ENCODE assay signal across 21 cellular contexts in genomic region chr4:40583850-40584439, GRCh38. TPM values are rescaled to one million over a fixed set of nuclear protein-coding genes. Genes with fewer than 3 reads are reported as not detected.
A peak's percentile ranks its signal among the peaks of the same experiment; 100 is the strongest.
DNase-seq lines count a peak whose midpoint lies in the region; ATAC-seq, FAIRE-seq and TF ChIP-seq lines count a peak whose summit lies in the region.
"Had no signal": no experiment of that assay in that cellular context is flagged by ENCODE, and none has a peak within 500 bp of the region (broad histone marks: within the 10 kb centered on the region; RNA-seq: fewer than 3 reads in every experiment).

No MANE protein-coding gene starts in this region.

- DNase-seq in A549 (ENCODE audit: low read depth in 1 of 2, low spot score in 1 of 2) (peak; percentile 37 to 73), RCC 7860 (ENCODE audit: low spot score) (peak; percentile 75), glomerular visceral epithelial cell (ENCODE audit: extremely low spot score) (peak; percentile 56), DMS114 treated with DMSO at 0.1 percent for 48 hours (lab: John Stamatoyannopoulos, UW; ENCODE audit: unreplicated experiment) (no peak), NCI-H2081 treated with DMSO at 0.1 percent for 48 hours (lab: John Stamatoyannopoulos, UW) (no peak)
- DNase-seq: CD4-positive, alpha-beta memory T cell; DMS79; H7; HFFc6; Kasumi-1; NCI-H1092 treated with DMSO at 0.1 percent for 48 hours; NCI-H146; NCI-H2029 treated with DMSO at 0.1 percent for 48 hours; NCI-H2171 treated with DMSO at 0.1 percent for 48 hours; NCI-H446; NCI-H526 treated with DMSO at 0.1 percent for 48 hours had no signal

- no peak for TF ChIP-seq POLR2A in A549 (IDR thresholded peaks at IDR 0.05; ENCODE audit: low read length)

- H3K27me3 ChIP-seq in neutrophil: no peaks in the 10 kb centered on the region

- ATAC-seq in A549 (peak; percentile 54 to 74; a peak in 5 of 6 replicates), HG02938 (IDR thresholded peaks at IDR 0.05; ENCODE audit: unreplicated experiment) (no peak), GM21447 (IDR thresholded peaks at IDR 0.05; ENCODE audit: unreplicated experiment) (no peak)
- ATAC-seq: Panc1, Right ventricle myocardium inferior had no signal

- TF ChIP-seq CTCF in A549 (IDR thresholded peaks at IDR 0.05): no peak
- no peak for TF ChIP-seq CTCF in neutrophil (IDR thresholded peaks at IDR 0.05)

- H3K9me3 ChIP-seq in A549: no peaks in the 10 kb centered on the region
- no peaks in the 10 kb centered on the region for H3K9me3 ChIP-seq in neutrophil

- H3K4me2 ChIP-seq in A549: peak overlapping the region; percentile 64

- TF ChIP-seq EP300 in A549 (IDR thresholded peaks at IDR 0.05): no peak

- POLR2A ChIA-PET in A549 (lab: Yijun Ruan, JAX): interaction anchor here (1.1 kb wide), 1 partner anchor 11 kb away, joined by 3 read pairs; no protein-coding TSS in a partner anchor

- peak; percentile 23 for FAIRE-seq in A549 (lab: Jason Lieb, UNC)
- peak; percentile 93 for FAIRE-seq in RCC 7860 (lab: Jason Lieb, UNC)

- no peak for TF ChIP-seq RAD21 in A549 (conservative IDR thresholded peaks at IDR 0.05 in 1 of 2, IDR thresholded peaks at IDR 0.05 in 1 of 2)

- peaks cover 80% of the 10 kb centered on the region for H3K4me1 ChIP-seq in A549
- H3K4me1 ChIP-seq in neutrophil (ENCODE audit: control insufficient read depth in 1 of 2, insufficient read depth in 1 of 2, low read depth in 1 of 2, low read length in 1 of 2): peaks cover 61 to 71% of the 10 kb centered on the region in 2 experiments

- WGBS in A549 (ENCODE audit: missing lambda C conversion rate): 55% methylated on average over 9 of the region's 9 CpGs

- no peak overlapping the region for H3K4me3 ChIP-seq in A549
- H3K4me3 ChIP-seq in neutrophil (ENCODE audit: low read depth in 1 of 2, low read length in 1 of 2): no peak overlapping the region

- CTCF ChIA-PET in A549 (lab: Yijun Ruan, JAX): interaction anchor here (0.6 to 1.0 kb wide), 2 partner anchors 90 to 135 kb away, joined by 3 read pairs; no protein-coding TSS in a partner anchor

- H3K36me3 ChIP-seq in neutrophil: peaks cover 6% of the 10 kb centered on the region

- H3K27ac ChIP-seq in A549: peak overlapping the region; percentile 68 to 82
- peak overlapping the region; percentile 90 for H3K27ac ChIP-seq in neutrophil

TF ChIP-seq in A549, 52 proteins besides CTCF, POLR2A, EP300 and RAD21:
- TF ChIP-seq HES2 (IDR thresholded peaks at IDR 0.05): no peak
- TF ChIP-seq CEBPB (IDR thresholded peaks at IDR 0.05): peak; percentile 58 to 81; a peak in 3 of 4 replicates

RNA-seq across cellular contexts. Expression of gene RBM47, which starts 45.7 kb away (rescaled TPM):
- polyA plus RNA-seq in A549 (2011; rRNA removed) (37.3 and 38.1 TPM in 2 replicates), A549 (2017; fragmentation: RNase III; extraction: RNeasy Plus Mini Kit Qiagen cat#74134 plus additional on column Dnase treatment) (33.2 to 43.3 TPM (median 41.5 TPM) in 3 replicates)
- 53.4 and 68.8 TPM in 2 replicates for polyA plus RNA-seq in A549 (2012; cell fraction: cytosol; rRNA removed)
- polyA plus RNA-seq in A549 (2012; cell fraction: nucleus; rRNA removed): 63.9 and 115 TPM in 2 replicates
- 37.6 and 44.1 TPM in 2 replicates for polyA minus RNA-seq in A549 (2011; rRNA and poly(A)+ RNA removed)

Comparison
In these comparisons a context has a peak if more than half of its experiments do, and no peak if none do; other contexts are left out.
1. ATAC-seq: peak in A549 (2 of 2); none in HG02938 (single experiment) and GM21447 (single experiment).
2. DNase-seq: peak in A549 (2 of 2), RCC 7860 (single experiment) and glomerular visceral epithelial cell (single experiment); none in DMS114 treated with DMSO at 0.1 percent for 48 hours (single experiment) and NCI-H2081 treated with DMSO at 0.1 percent for 48 hours (single experiment).